Comparison of ENCODE assay signal across 22 cellular contexts in the genomic region with DNA sequence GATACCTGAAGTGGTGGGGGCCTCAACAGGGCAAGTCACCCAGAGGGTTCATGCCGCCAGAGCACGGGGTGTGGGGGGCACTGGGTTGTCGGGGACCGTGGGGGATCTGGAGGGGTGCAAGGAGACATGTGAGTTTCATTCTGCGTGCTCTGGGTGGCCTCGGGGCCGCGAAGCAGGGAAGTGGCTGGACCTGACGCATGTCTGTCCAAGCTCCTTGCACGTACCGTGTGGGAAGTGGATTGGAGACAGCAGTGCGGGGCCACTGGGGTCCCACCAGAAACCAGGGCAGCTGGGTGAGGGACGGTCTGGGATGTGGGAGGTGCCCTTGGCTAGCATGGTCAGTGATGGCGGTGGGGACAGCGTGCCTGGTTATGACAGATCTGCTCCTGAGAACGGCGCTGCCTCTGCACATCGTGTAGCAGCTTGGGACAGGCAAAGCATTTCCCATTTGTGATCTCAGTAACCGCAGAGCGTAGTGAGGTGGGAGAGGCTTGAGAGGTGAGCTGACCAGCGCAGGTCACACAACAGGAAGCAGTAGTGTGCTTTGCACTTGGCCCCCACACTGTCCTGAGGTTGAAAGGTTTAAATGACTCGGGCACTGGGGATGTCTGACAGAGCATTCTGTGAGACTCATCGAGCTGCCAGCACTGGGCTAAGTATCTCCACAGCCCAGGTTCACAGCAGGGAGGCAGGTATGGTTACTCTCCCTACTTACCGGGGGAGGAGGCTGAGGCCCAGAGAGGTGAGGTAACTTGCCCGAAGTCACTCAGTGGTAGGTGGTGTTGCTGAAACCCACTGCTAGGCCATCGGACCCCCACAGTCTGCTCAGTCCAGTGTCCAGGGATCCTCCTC.
DNase-seq lines count a peak whose midpoint lies in the region; ATAC-seq and TF ChIP-seq lines count a peak whose summit lies in the region.
"Had no signal": no experiment of that assay in that cellular context is flagged by ENCODE, and none has a peak within 500 bp of the region (broad histone marks: within the 10 kb centered on the region; RNA-seq: fewer than 3 reads in every experiment).

No MANE protein-coding gene starts in this region.

- ATAC-seq in activated CD4-positive, alpha-beta T cell treated with anti-CD3 and anti-CD28 coated beads for 36 hours = peak; percentile 11
- no peak for ATAC-seq in right cardiac atrium
- no peak for ATAC-seq in heart left ventricle
- ATAC-seq in stimulated activated memory B cell treated with anti-CD40 and anti-IgM and Interleukin-4, amounts not matched to agents 10 μg/mL and 1 μg/mL and 100 μg/mL, for 72 hours = no peak
- ATAC-seq in GM18517 (IDR thresholded peaks at IDR 0.05; ENCODE audit: unreplicated experiment) = no peak
- ATAC-seq: activated CD8-positive, alpha-beta memory T cell treated with anti-CD3 and anti-CD28 coated beads, Interleukin-2, amount 10 ng/mL, durations not matched to agents 7 days and 5 days; activated naive CD4-positive, alpha-beta T cell treated with anti-CD3 and anti-CD28 coated beads, Interleukin-2, amount 50 U/mL, for 72 hours; activated T-cell treated with anti-CD3 and anti-CD28 coated beads, Interleukin-2, amount 50 U/mL, for 72 hours; upper lobe of right lung had no signal

- H3K4me3 ChIP-seq in right cardiac atrium (ENCODE audit: low read length) (no peak overlapping the region), heart left ventricle (no peak overlapping the region), thyroid gland (replicated peaks in 1 of 3) (no peak overlapping the region)
- H3K4me3 ChIP-seq: hepatocyte, upper lobe of right lung had no signal

- H3K4me3 Mint-ChIP-seq in activated CD4-positive, alpha-beta T cell treated with anti-CD3 and anti-CD28 coated beads for 36 hours = no peak overlapping the region
- no peak overlapping the region for H3K4me3 Mint-ChIP-seq in stimulated activated memory B cell treated with anti-CD40 and anti-IgM and Interleukin-4, amounts not matched to agents 10 μg/mL and 1 μg/mL and 100 μg/mL, for 72 hours
- H3K4me3 Mint-ChIP-seq: activated CD8-positive, alpha-beta memory T cell treated with anti-CD3 and anti-CD28 coated beads, Interleukin-2, amount 10 ng/mL, durations not matched to agents 7 days and 5 days; activated T-cell treated with anti-CD3 and anti-CD28 coated beads, Interleukin-2, amount 50 U/mL, for 72 hours; CD4-positive, alpha-beta T cell; neural crest cell had no signal

- DNase-seq in activated CD4-positive, alpha-beta T cell treated with anti-CD3 and anti-CD28 coated beads for 36 hours = no peak
- no peak for DNase-seq in activated CD4-positive, alpha-beta T cell treated with anti-CD3 and anti-CD28 coated beads for 48 hours
- no peak for DNase-seq in right cardiac atrium
- DNase-seq in heart left ventricle = no peak
- DNase-seq in islet precursor cell = peak; percentile 69
- no peak for DNase-seq in thyroid gland
- DNase-seq: 8988T; activated CD4-positive, CD25-positive, alpha-beta regulatory T cell; activated CD8-positive, alpha-beta memory T cell treated with anti-CD3 and anti-CD28 coated beads, Interleukin-2, amount 10 ng/mL, durations not matched to agents 7 days and 5 days; activated T-cell treated with anti-CD3 and anti-CD28 coated beads, Interleukin-2, amount 50 U/mL, for 72 hours; CD4-positive, alpha-beta T cell; cerebellar nuclear complex; erythroblast; NCI-H1417 treated with DMSO at 0.1 percent for 48 hours; NCI-H446 treated with DMSO at 0.1 percent for 48 hours; SHP77 treated with DMSO at 0.1 percent for 48 hours; upper lobe of right lung had no signal

- intact Hi-C loops in activated CD4-positive, alpha-beta T cell treated with anti-CD3 and anti-CD28 coated beads for 36 hours (cut with DNase I, micrococcal nuclease) = loop anchor here in 1 of 2 experiments (2.0 kb wide), 1 partner anchor 27 kb away; no protein-coding TSS in a partner anchor
- intact Hi-C loops in right cardiac atrium (cut with DNase I) = no loop called here
- intact Hi-C loops in heart left ventricle (cut with DNase I) = loop anchor here in 1 of 10 donors (2.0 kb wide), 1 partner anchor 21 kb away; no protein-coding TSS in a partner anchor
- intact Hi-C loops in thyroid gland (cut with DNase I) = no loop called here

- WGBS in right cardiac atrium = 94% methylated on average over 26 of the region's 26 CpGs
- 93 to 98% (median 97%) methylated on average over 23 to 26 of the region's 26 CpGs for WGBS in heart left ventricle, 4 donors
- 92 to 96% methylated on average over 20 to 25 of the region's 26 CpGs for WGBS in thyroid gland, 2 donors

- no peaks in the 10 kb centered on the region for H3K27me3 ChIP-seq in right cardiac atrium (ENCODE audit: control insufficient read depth, insufficient read depth)
- no peaks in the 10 kb centered on the region for H3K27me3 ChIP-seq in heart left ventricle
- H3K27me3 ChIP-seq in thyroid gland = no peaks in the 10 kb centered on the region
- H3K27me3 ChIP-seq: hepatocyte, upper lobe of right lung had no signal

- CTCF ChIA-PET in activated CD4-positive, alpha-beta T cell treated with anti-CD3 and anti-CD28 coated beads for 36 hours (lab: Charles Lee) = interaction anchor here (0.6 to 1.8 kb wide), 4 partner anchors 19 to 77 kb away, joined by 3 to 5 read pairs (median 4); no protein-coding TSS in a partner anchor

- TF ChIP-seq CTCF in heart left ventricle (IDR thresholded peaks at IDR 0.05) (no peak), thyroid gland (IDR thresholded peaks at IDR 0.05) (no peak)

- H3K4me1 ChIP-seq in right cardiac atrium (ENCODE audit: control insufficient read depth, insufficient read depth, low read length) (peaks cover 19% of the 10 kb centered on the region), heart left ventricle (peaks cover 0 to 65% (median 33%) of the 10 kb centered on the region in 12 donors), thyroid gland (peaks cover 3 to 33% of the 10 kb centered on the region in 2 donors)

- peaks cover 6% of the 10 kb centered on the region for H3K36me3 Mint-ChIP-seq in activated CD4-positive, alpha-beta T cell treated with anti-CD3 and anti-CD28 coated beads for 36 hours (ENCODE audit: low read depth)
- H3K36me3 Mint-ChIP-seq in stimulated activated memory B cell treated with anti-CD40 and anti-IgM and Interleukin-4, amounts not matched to agents 10 μg/mL and 1 μg/mL and 100 μg/mL, for 72 hours = peaks cover 61% of the 10 kb centered on the region

- H3K36me3 ChIP-seq in heart left ventricle (no peaks in the 10 kb centered on the region), thyroid gland (no peaks in the 10 kb centered on the region)
- H3K36me3 ChIP-seq: upper lobe of right lung had no signal

- TF ChIP-seq POLR2A in heart left ventricle (IDR thresholded peaks at IDR 0.05) (no peak), thyroid gland (IDR thresholded peaks at IDR 0.05) (no peak)

- no peaks in the 10 kb centered on the region for H3K9me3 ChIP-seq in right cardiac atrium (ENCODE audit: control insufficient read depth, low read length)
- H3K9me3 ChIP-seq in heart left ventricle = no peaks in the 10 kb centered on the region
- no peaks in the 10 kb centered on the region for H3K9me3 ChIP-seq in thyroid gland
- H3K9me3 ChIP-seq: upper lobe of right lung had no signal

- H3K9me3 Mint-ChIP-seq in activated CD4-positive, alpha-beta T cell treated with anti-CD3 and anti-CD28 coated beads for 36 hours (ENCODE audit: low read depth) = no peaks in the 10 kb centered on the region
- H3K9me3 Mint-ChIP-seq in stimulated activated memory B cell treated with anti-CD40 and anti-IgM and Interleukin-4, amounts not matched to agents 10 μg/mL and 1 μg/mL and 100 μg/mL, for 72 hours = no peaks in the 10 kb centered on the region
- H3K9me3 Mint-ChIP-seq: activated naive CD4-positive, alpha-beta T cell treated with anti-CD3 and anti-CD28 coated beads, Interleukin-2, amount 50 U/mL, for 72 hours; activated T-cell treated with anti-CD3 and anti-CD28 coated beads, Interleukin-2, amount 50 U/mL, for 72 hours; CD4-positive, alpha-beta T cell; neural crest cell had no signal

- H3K4me1 Mint-ChIP-seq in activated CD4-positive, alpha-beta T cell treated with anti-CD3 and anti-CD28 coated beads for 36 hours = peaks cover 41% of the 10 kb centered on the region
- H3K4me1 Mint-ChIP-seq in stimulated activated memory B cell treated with anti-CD40 and anti-IgM and Interleukin-4, amounts not matched to agents 10 μg/mL and 1 μg/mL and 100 μg/mL, for 72 hours = peaks cover 14% of the 10 kb centered on the region

- H3K27ac ChIP-seq in right cardiac atrium (ENCODE audit: low read length) = peak overlapping the region; percentile 32
- H3K27ac ChIP-seq in heart left ventricle = peak overlapping the region in 5 of 12 donors; percentile 22 to 66 (median 44)
- no peak overlapping the region for H3K27ac ChIP-seq in thyroid gland
- H3K27ac ChIP-seq: hepatocyte, upper lobe of right lung had no signal

- no peaks in the 10 kb centered on the region for H3K27me3 Mint-ChIP-seq in activated CD4-positive, alpha-beta T cell treated with anti-CD3 and anti-CD28 coated beads for 36 hours
- no peaks in the 10 kb centered on the region for H3K27me3 Mint-ChIP-seq in stimulated activated memory B cell treated with anti-CD40 and anti-IgM and Interleukin-4, amounts not matched to agents 10 μg/mL and 1 μg/mL and 100 μg/mL, for 72 hours
- H3K27me3 Mint-ChIP-seq: activated CD8-positive, alpha-beta memory T cell treated with anti-CD3 and anti-CD28 coated beads, Interleukin-2, amount 10 ng/mL, durations not matched to agents 7 days and 5 days; CD4-positive, alpha-beta T cell had no signal

- POLR2A ChIA-PET in activated CD4-positive, alpha-beta T cell treated with anti-CD3 and anti-CD28 coated beads for 36 hours (lab: Charles Lee) = no interaction called here

- peak overlapping the region; percentile 34 for H3K27ac Mint-ChIP-seq in activated CD4-positive, alpha-beta T cell treated with anti-CD3 and anti-CD28 coated beads for 36 hours
- H3K27ac Mint-ChIP-seq in stimulated activated memory B cell treated with anti-CD40 and anti-IgM and Interleukin-4, amounts not matched to agents 10 μg/mL and 1 μg/mL and 100 μg/mL, for 72 hours = peak overlapping the region; percentile 3
- H3K27ac Mint-ChIP-seq: activated CD8-positive, alpha-beta memory T cell treated with anti-CD3 and anti-CD28 coated beads, Interleukin-2, amount 10 ng/mL, durations not matched to agents 7 days and 5 days; activated T-cell treated with anti-CD3 and anti-CD28 coated beads, Interleukin-2, amount 50 U/mL, for 72 hours; CD4-positive, alpha-beta T cell had no signal
